Comparison of ENCODE assay signal across 16 cellular contexts in genomic region chr13:114296902-114297301, GRCh38.
"Had no signal": no experiment of that assay in that cellular context is flagged by ENCODE, and none has a peak within 500 bp of the region (broad histone marks: within the 10 kb centered on the region; RNA-seq: fewer than 3 reads in every experiment).

No MANE protein-coding gene starts in this region.

- FAIRE-seq: small intestine had no signal

- ATAC-seq: gastroesophageal sphincter; left lobe of liver; mucosa of descending colon; naive thymus-derived CD8-positive, alpha-beta T cell; right cardiac atrium had no signal

- H3K36me3 ChIP-seq: ovary had no signal

- H3K27ac ChIP-seq: esophagus squamous epithelium, gastroesophageal sphincter, ovary had no signal

- H3K27me3 Mint-ChIP-seq: naive thymus-derived CD8-positive, alpha-beta T cell had no signal

- H3K27me3 ChIP-seq: esophagus squamous epithelium, gastroesophageal sphincter, ovary had no signal

- H3K9me3 ChIP-seq: esophagus squamous epithelium, gastroesophageal sphincter, mucosa of descending colon, ovary had no signal

- H3K9me3 Mint-ChIP-seq: naive thymus-derived CD8-positive, alpha-beta T cell had no signal

- H3K4me3 ChIP-seq: esophagus squamous epithelium, gastroesophageal sphincter, mucosa of descending colon, ovary had no signal

- DNase-seq: dermis blood vessel endothelial cell; esophagus squamous epithelium; foreskin fibroblast; glutamatergic neuron; islet precursor cell; mammary epithelial cell; mucosa of descending colon; naive thymus-derived CD8-positive, alpha-beta T cell; ovary; right cardiac atrium; small intestine; stimulated activated CD4-positive, alpha-beta T cell treated with anti-CD3 and anti-CD28 coated beads, Interleukin-12 subunit alpha, Interleukin-12 subunit beta, amount 100 ng/mL, for 4 hours; stimulated activated naive CD4-positive, alpha-beta T cell treated with Interleukin-2 at 50 U/mL for 16 hours; trophoblast cell had no signal

- H3K4me3 Mint-ChIP-seq: naive thymus-derived CD8-positive, alpha-beta T cell had no signal
